Comparison of ENCODE assay signal across 8 cellular contexts in genomic region chr3:72482589-72483249, GRCh38. TPM values are rescaled to one million over a fixed set of nuclear protein-coding genes. Genes with fewer than 3 reads are reported as not detected.
DNase-seq lines count a peak whose midpoint lies in the region; ATAC-seq, FAIRE-seq and TF ChIP-seq lines count a peak whose summit lies in the region.

No MANE protein-coding gene starts in this region.

- H3K27me3 Mint-ChIP-seq in WTC11 (ENCODE audit: low read depth), result peaks cover 8% of the 10 kb centered on the region

- DNase-seq in WTC11 (ENCODE audit: low spot score) (no peak), bronchial epithelial cell (ENCODE audit: low read depth) (peak; percentile 74), lower lobe of right lung (peak; percentile 75), midbrain (lab: John Stamatoyannopoulos, UW) (no peak)
- DNase-seq in stimulated activated CD8-positive, alpha-beta memory T cell treated with anti-CD3 and anti-CD28 coated beads, Interleukin-15, amount 100 ng/mL, for 1 hour (ENCODE audit: low read depth), result peak; percentile 46

- POLR2A ChIA-PET in WTC11 (lab: Charles Lee), result interaction anchor here (0.7 kb wide), 1 partner anchor 44 kb away, joined by 3 read pairs; no protein-coding TSS in a partner anchor

- H3K36me3 Mint-ChIP-seq in WTC11, result no peaks in the 10 kb centered on the region

- peaks cover 19% of the 10 kb centered on the region for H3K4me1 Mint-ChIP-seq in WTC11

- intact Hi-C loops in lower lobe of right lung (cut with DNase I), result no loop called here

- H3K27me3 ChIP-seq in bronchial epithelial cell (ENCODE audit: control insufficient read depth, insufficient read depth, low read length) (no peaks in the 10 kb centered on the region), lower lobe of right lung (ENCODE audit: low read depth) (no peaks in the 10 kb centered on the region)

- H3K4me3 ChIP-seq in GM08714 (ENCODE audit: low read length) (peak overlapping the region; percentile 28; the same call in 1 of the 2 replicates), bronchial epithelial cell (ENCODE audit: low read depth, low read length) (no peak overlapping the region), lower lobe of right lung (peak overlapping the region; percentile 39)

- no peaks in the 10 kb centered on the region for H3K9me3 ChIP-seq in lower lobe of right lung

- H3K9me3 Mint-ChIP-seq in WTC11, result peaks cover 10% of the 10 kb centered on the region; the same call in 1 of the 2 replicates

- peak overlapping the region; percentile 52; the same call in 1 of the 2 replicates for H3K27ac Mint-ChIP-seq in WTC11

- TF ChIP-seq CTCF in WTC11 (IDR thresholded peaks at IDR 0.05) (no peak), bronchial epithelial cell (IDR thresholded peaks at IDR 0.05; ENCODE audit: insufficient read depth, low read length, severe bottlenecking) (no peak), lower lobe of right lung (IDR thresholded peaks at IDR 0.05) (no peak)

- H3K36me3 ChIP-seq in bronchial epithelial cell (ENCODE audit: control insufficient read depth, insufficient read depth, low read length), result no peaks in the 10 kb centered on the region
- no peaks in the 10 kb centered on the region for H3K36me3 ChIP-seq in lower lobe of right lung

- no peak overlapping the region for H3K27ac ChIP-seq in lower lobe of right lung

- no peak overlapping the region for H3K4me3 Mint-ChIP-seq in WTC11

- CTCF ChIA-PET in WTC11 (lab: Charles Lee), result interaction anchor here (0.7 to 1.2 kb wide), 3 partner anchors 183 to 365 kb away, joined by 3 to 7 read pairs (median 3); partner anchors contain the start of gene SHQ1

- FAIRE-seq in bronchial epithelial cell (lab: Jason Lieb, UNC), result no peak

- ATAC-seq in HG03378 (IDR thresholded peaks at IDR 0.05; ENCODE audit: unreplicated experiment) (peak; percentile 54), WTC11 (peak; percentile 38; the same call in 1 of the 2 replicates), lower lobe of right lung (peak; percentile 71 to 80), HG02642 (IDR thresholded peaks at IDR 0.05; ENCODE audit: poor library complexity, unreplicated experiment) (no peak)

- H3K4me1 ChIP-seq in lower lobe of right lung, result peaks cover 29% of the 10 kb centered on the region

TF ChIP-seq in WTC11, 78 proteins besides CTCF, POLR2A, EP300 and RAD21:
- no peak for TF ChIP-seq ELF4 (CRISPR knock-in tag; IDR thresholded peaks at IDR 0.05; ENCODE audit: low read depth)

RNA-seq across cellular contexts. Expression of gene RYBP, which starts 36.3 kb away (rescaled TPM):
- total RNA-seq in WTC11 (2021) (20.0 to 21.4 TPM (median 20.0 TPM) in 3 replicates), bronchial epithelial cell (6.1 TPM in 2 replicates), lower lobe of right lung (19.7 TPM)

Comparison
In these comparisons a context has a peak if more than half of its experiments do, and no peak if none do; other contexts are left out.
1. DNase-seq: peak in bronchial epithelial cell (single experiment), lower lobe of right lung (single experiment) and stimulated activated CD8-positive, alpha-beta memory T cell treated with anti-CD3 and anti-CD28 coated beads, Interleukin-15, amount 100 ng/mL, for 1 hour (single experiment); none in WTC11 (single experiment) and midbrain (single experiment).